16 cellular contexts compared by ENCODE assay signal in the genomic region with DNA sequence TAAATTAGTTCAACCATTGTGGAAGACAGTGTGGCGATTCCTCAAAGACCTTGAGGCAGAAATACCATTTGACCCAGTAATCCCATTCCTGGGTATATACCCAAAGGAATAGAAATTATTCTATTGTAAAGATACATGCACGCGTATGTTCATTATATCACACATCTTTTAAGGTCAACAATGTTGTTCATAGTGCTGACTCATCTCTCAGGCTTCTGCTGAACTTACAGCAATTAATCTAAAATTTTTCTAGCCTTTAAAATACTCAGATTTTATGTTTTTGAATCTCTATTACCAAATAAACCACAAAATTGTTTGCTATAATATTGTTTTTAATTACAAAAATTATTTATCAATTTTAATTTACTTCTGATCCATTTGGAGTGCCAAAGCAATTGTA. TPM values are rescaled to one million over a fixed set of nuclear protein-coding genes. Genes with fewer than 3 reads are reported as not detected.
DNase-seq lines count a peak whose midpoint lies in the region; ATAC-seq, FAIRE-seq and TF ChIP-seq lines count a peak whose summit lies in the region.
"Had no signal": no experiment of that assay in that cellular context is flagged by ENCODE, and none has a peak within 500 bp of the region (broad histone marks: within the 10 kb centered on the region; RNA-seq: fewer than 3 reads in every experiment).

No MANE protein-coding gene starts in this region.

- no peaks in the 10 kb centered on the region for H3K9me2 ChIP-seq in GM23248 (ENCODE audit: insufficient read depth)

- H3K79me2 ChIP-seq in GM23248 (ENCODE audit: insufficient read depth) (no peaks in the 10 kb centered on the region), K562 (ENCODE audit: control insufficient read depth, insufficient read depth, low read length) (no peaks in the 10 kb centered on the region)

- TF ChIP-seq POLR2A in K562 (conservative IDR thresholded peaks at IDR 0.05): no peak

- H3K9ac ChIP-seq in GM23248 (no peak overlapping the region), K562 (ENCODE audit: insufficient read depth in 1 of 2, low read depth in 2 of 2, low read length in 2 of 2) (no peak overlapping the region)
- H3K9ac ChIP-seq: KMS-11 had no signal

- intact Hi-C loops in K562 (cut with micrococcal nuclease) (no loop called here), head of caudate nucleus (cut with DNase I) (no loop called here), right cardiac atrium (cut with DNase I) (no loop called here)

- TF ChIP-seq CTCF in K562 (IDR thresholded peaks at IDR 0.05 in 2 of 3, conservative IDR thresholded peaks at IDR 0.05 in 1 of 3; ENCODE audit: insufficient read depth in 2 of 3, low read depth in 1 of 3, low read length in 3 of 3): no peak

- H3K27me3 ChIP-seq in GM23248 (replicated peaks; ENCODE audit: insufficient read depth) (peaks cover 9% of the 10 kb centered on the region; the same call in 1 of the 2 replicates), K562 (ENCODE audit: control insufficient read depth in 2 of 2, insufficient read depth in 2 of 2, low read length in 2 of 2) (no peaks in the 10 kb centered on the region), right cardiac atrium (ENCODE audit: control insufficient read depth, insufficient read depth) (no peaks in the 10 kb centered on the region)
- H3K27me3 ChIP-seq: BE2C had no signal

- H3K4me1 ChIP-seq in GM23248 (ENCODE audit: insufficient read depth): no peaks in the 10 kb centered on the region
- H3K4me1 ChIP-seq in K562 (replicated peaks in 1 of 2; ENCODE audit: control insufficient read depth in 2 of 2, insufficient read depth in 2 of 2, low read length in 2 of 2): no peaks in the 10 kb centered on the region
- H3K4me1 ChIP-seq in right cardiac atrium (ENCODE audit: control insufficient read depth, insufficient read depth, low read length): no peaks in the 10 kb centered on the region
- H3K4me1 ChIP-seq: BE2C, HAP-1 had no signal

- no peaks in the 10 kb centered on the region for H3F3A ChIP-seq in GM23248 (ENCODE audit: insufficient read depth)

- no peaks in the 10 kb centered on the region for H3K9me1 ChIP-seq in K562 (ENCODE audit: control insufficient read depth, insufficient read depth, low read length)

- DNase-seq in GM23248: peak; percentile 4
- DNase-seq in NCI-H460 (ENCODE audit: extremely low read depth, low read depth): peak; percentile 7
- no peak for DNase-seq in K562 (ENCODE audit: extremely low read depth in 1 of 4, low spot score in 3 of 4)
- DNase-seq in iris pigment epithelial cell (ENCODE audit: low read depth): peak; percentile 51
- no peak for DNase-seq in head of caudate nucleus
- no peak for DNase-seq in right cardiac atrium
- DNase-seq: ACHN; BE2C; C1 segment of cervical spinal cord; CD4-positive, CD25-positive, alpha-beta regulatory T cell; DMS79 treated with DMSO at 0.1 percent for 48 hours; GF-D8 had no signal

- CTCF ChIA-PET in K562 (lab: Yijun Ruan, JAX; ENCODE audit: low intra/inter-chr PET ratio): no interaction called here

- H3K9me3 ChIP-seq in GM23248 (ENCODE audit: low read depth) (no peaks in the 10 kb centered on the region), K562 (replicated peaks; ENCODE audit: control insufficient read depth, insufficient read depth, low read depth, low read length) (peaks cover 3% of the 10 kb centered on the region; the same call in 1 of the 2 replicates), right cardiac atrium (ENCODE audit: control insufficient read depth, low read length) (no peaks in the 10 kb centered on the region)
- H3K9me3 ChIP-seq: BE2C, HAP-1 had no signal

- TF ChIP-seq EP300 in K562 (IDR thresholded peaks at IDR 0.05; ENCODE audit: low read length): no peak

- H4K20me1 ChIP-seq in GM23248 (ENCODE audit: insufficient read depth) (no peaks in the 10 kb centered on the region), K562 (replicated peaks; ENCODE audit: control insufficient read depth, insufficient read depth, low read length) (no peaks in the 10 kb centered on the region)

- ATAC-seq in K562: no peak
- ATAC-seq in HG03045 (IDR thresholded peaks at IDR 0.05; ENCODE audit: unreplicated experiment): no peak
- ATAC-seq in right cardiac atrium: no peak

- no peak for TF ChIP-seq RAD21 in K562 (CRISPR knock-in tag; conservative IDR thresholded peaks at IDR 0.05 in 1 of 2, IDR thresholded peaks at IDR 0.05 in 1 of 2)

- 93 to 94% methylated on average over 3 of the region's 3 CpGs for WGBS in GM23248 (ENCODE audit: low coverage in 1 of 2, low lambda C conversion rate in 2 of 2, missing lambda C conversion rate in 2 of 2), 2 experiments
- 0% methylated on average over 3 of the region's 3 CpGs for WGBS in K562 (ENCODE audit: insufficient coverage, low coverage, missing lambda C conversion rate)
- 89% methylated on average over 3 of the region's 3 CpGs for WGBS in right cardiac atrium

- no TSS peak for BruUV-seq in K562 (replicated peaks; lab: Mats Ljungman, UMichigan)

- no peak for FAIRE-seq in K562 (lab: Jason Lieb, UNC)
- FAIRE-seq: HTR-8/SVneo had no signal

- no peak overlapping the region for H3K27ac ChIP-seq in GM23248
- no peak overlapping the region for H3K27ac ChIP-seq in K562 (ENCODE audit: extremely low read depth, low read depth, low read length)
- H3K27ac ChIP-seq in right cardiac atrium (ENCODE audit: low read length): no peak overlapping the region
- H3K27ac ChIP-seq: KMS-11 had no signal

- H3K36me3 ChIP-seq in GM23248 (ENCODE audit: low read depth) (no peaks in the 10 kb centered on the region), K562 (ENCODE audit: control insufficient read depth, insufficient read depth, low read length) (no peaks in the 10 kb centered on the region)
- H3K36me3 ChIP-seq: BE2C, HAP-1 had no signal

- POLR2A ChIA-PET in K562 (lab: Yijun Ruan, JAX): no interaction called here

- in situ Hi-C loops in GM23248 (cut with MboI): no loop called here
- in situ Hi-C loops in K562 (cut with MboI): no loop called here

- H2AFZ ChIP-seq in GM23248 (no peak overlapping the region), K562 (ENCODE audit: low read depth, low read length) (no peak overlapping the region)

- H3K4me3 ChIP-seq in GM23248 (no peak overlapping the region), K562 (no peak overlapping the region), right cardiac atrium (ENCODE audit: low read length) (no peak overlapping the region)
- H3K4me3 ChIP-seq: HAP-1 had no signal

- no peak overlapping the region for H3K4me2 ChIP-seq in GM23248 (ENCODE audit: unreplicated experiment)
- H3K4me2 ChIP-seq in K562 (ENCODE audit: insufficient read depth, low read length): no peak overlapping the region
- H3K4me2 ChIP-seq: KMS-11 had no signal

TF ChIP-seq in K562, 482 proteins besides CTCF, POLR2A, EP300 and RAD21:
- TF ChIP-seq ZNF316 (IDR thresholded peaks at IDR 0.05) (peak; percentile 66), NFE2 (IDR thresholded peaks at IDR 0.05; ENCODE audit: low read depth) (peak; percentile 36; the same call in 1 of the 2 replicates), C11orf30 (IDR thresholded peaks at IDR 0.05; ENCODE audit: low read depth) (peak; percentile 50), DACH1 (IDR thresholded peaks at IDR 0.05; ENCODE audit: partially characterized antibody) (no peak), MAFG (tag; conservative IDR thresholded peaks at IDR 0.05) (peak; percentile 42; the same call in 1 of the 2 replicates), MAFF (IDR thresholded peaks at IDR 0.05; ENCODE audit: low read length) (peak; percentile 15; the same call in 1 of the 2 replicates), SRF (CRISPR knock-in tag; IDR thresholded peaks at IDR 0.05) (no peak)
TF ChIP-seq in K562: peak in this region for 5.

RNA-seq across cellular contexts. Expression of a gene that starts 38.8 kb away (rescaled TPM):
- 2.3 and 3.9 TPM in 2 replicates for total RNA-seq in GM23248 (2014; rRNA removed; shearing (Covaris generic))
- polyA plus RNA-seq in GM23248 (2016; fragmentation: Nextera tagmentation; extraction: Ambion mirVana) (5.1 and 5.7 TPM in 2 replicates), K562 (2011; rRNA removed) (0.04 and 0.08 TPM in 2 replicates), K562 (2014; fragmentation: Illumina TruSeq; extraction: Trizol) (8.8 and 9.2 TPM in 2 replicates), K562 (2014; fragmentation: Nextera tagmentation; extraction: Ambion mirVana) (under 1 TPM; 0.22 to 0.32 TPM), K562 (2014; rRNA removed) (4.6 and 5.3 TPM in 2 replicates), right cardiac atrium (1.4 TPM)
- 2.4 and 2.9 TPM in 2 replicates for total RNA-seq in NCI-H460 (2014; rRNA removed; shearing (Covaris generic))
- 1.2 and 1.3 TPM in 2 replicates for polyA plus RNA-seq in NCI-H460 (2014; cell fraction: nucleus; rRNA removed)
- 5.9 and 8.1 TPM in 2 replicates for total RNA-seq in K562 (2011; cell fraction: chromatin; rRNA removed; ENCODE audit: low replicate concordance)
- 2.8 and 5.8 TPM in 2 replicates for total RNA-seq in K562 (2011; cell fraction: nucleolus; rRNA removed)
- total RNA-seq in K562 (2011; cell fraction: nucleoplasm; rRNA removed): 4.7 and 6.1 TPM in 2 replicates
- total RNA-seq in K562 (2014; rRNA removed) (4.4 and 5.0 TPM in 2 replicates), K562 (2014; rRNA removed; fragmentation: Illumina TruSeq; extraction: Trizol) (2.9 and 3.3 TPM in 2 replicates), K562 (2015; rRNA removed; fragmentation: Illumina TruSeq; extraction: Trizol) (3.4 and 4.0 TPM in 2 replicates), K562 (2021) (13.4 and 13.7 TPM in 2 replicates), right cardiac atrium (1 to 10 TPM; 2.6 to 3.3 (median 2.9) TPM)
- 0.06 and 0.09 TPM in 2 replicates for polyA plus RNA-seq in K562 (2011; cell fraction: cytosol; rRNA removed)
- 0.04 and 0.24 TPM in 2 replicates for polyA plus RNA-seq in K562 (2011; cell fraction: nucleus; rRNA removed)
- polyA plus RNA-seq in K562 (2012): 7.5 and 7.8 TPM in 2 replicates
- polyA minus RNA-seq in K562 (2011; rRNA and poly(A)+ RNA removed): 0.07 TPM in 1 of 2 replicates, not detected in the other
- polyA minus RNA-seq in K562 (2011; cell fraction: cytosol; rRNA and poly(A)+ RNA removed): 0.36 TPM in 1 of 2 replicates, not detected in the other
- polyA minus RNA-seq in K562 (2011; cell fraction: nucleus; rRNA and poly(A)+ RNA removed): 0.27 TPM in 1 of 2 replicates, not detected in the other
- polyA plus RNA-seq: CD4-positive, CD25-positive, alpha-beta regulatory T cell had no signal

Comparison
In these comparisons a context has a peak if more than half of its experiments do, and no peak if none do; other contexts are left out.
1. DNase-seq: peak in GM23248 (single experiment), NCI-H460 (single experiment) and iris pigment epithelial cell (single experiment); none in K562 (0 of 4), head of caudate nucleus (0 of 42) and right cardiac atrium (0 of 3).